In genomic region chr3:8490079-8490552, GRCh38 we compare ENCODE assay signal across 13 cellular contexts. TPM values are rescaled to one million over a fixed set of nuclear protein-coding genes. Genes with fewer than 3 reads are reported as not detected.
DNase-seq lines count a peak whose midpoint lies in the region; ATAC-seq, FAIRE-seq and TF ChIP-seq lines count a peak whose summit lies in the region.
"Had no signal": no experiment of that assay in that cellular context is flagged by ENCODE, and none has a peak within 500 bp of the region (broad histone marks: within the 10 kb centered on the region; RNA-seq: fewer than 3 reads in every experiment).

No MANE protein-coding gene starts in this region.

- H3K4me3 ChIP-seq in A673 (ENCODE audit: low read depth, low read length, poor library complexity, severe bottlenecking), result no peak overlapping the region
- H3K4me3 ChIP-seq in GM12878, result no peak overlapping the region
- no peak overlapping the region for H3K4me3 ChIP-seq in neuronal stem cell (ENCODE audit: low read length in 2 of 2)
- H3K4me3 ChIP-seq: BLaER1 treated with 17β-estradiol and CSF1 and Interleukin-3, amounts not matched to agents 10 nM and 100 nM; left ventricle myocardium inferior had no signal

- H3K9me3 ChIP-seq in A673 (ENCODE audit: low read depth, low read length, poor library complexity, severe bottlenecking) (no peaks in the 10 kb centered on the region), GM12878 (replicated peaks; ENCODE audit: control insufficient read depth, insufficient read depth, low read length) (no peaks in the 10 kb centered on the region), neuronal stem cell (replicated peaks in 1 of 2; ENCODE audit: control insufficient read depth in 2 of 2, insufficient read depth in 1 of 2, low read depth in 1 of 2, low read length in 2 of 2) (peaks cover 0 to 12% of the 10 kb centered on the region in 2 donors)
- H3K9me3 ChIP-seq: BLaER1 treated with 17β-estradiol and CSF1 and Interleukin-3, amounts not matched to agents 10 nM and 100 nM; left ventricle myocardium inferior had no signal

- H4K20me1 ChIP-seq in GM12878 (ENCODE audit: control insufficient read depth, insufficient read depth), result no peaks in the 10 kb centered on the region
- H4K20me1 ChIP-seq: BLaER1 treated with 17β-estradiol and CSF1 and Interleukin-3, amounts not matched to agents 10 nM and 100 nM had no signal

- 49% methylated on average over 4 of the region's 4 CpGs for WGBS in GM12878 (ENCODE audit: insufficient coverage, insufficient replicate concordance, low lambda C conversion rate, missing lambda C conversion rate)
- no CpG with 5 or more reads among the region's 4 CpGs for WGBS in neuronal stem cell (ENCODE audit: extremely low coverage in 2 of 2, insufficient read length in 2 of 2, insufficient replicate concordance in 1 of 2), 2 donors

- no peak for TF ChIP-seq EP300 in GM12878 (IDR thresholded peaks at IDR 0.05; ENCODE audit: borderline replicate concordance in 1 of 2, control insufficient read depth in 1 of 2, low read depth in 2 of 2, low read length in 2 of 2)

- no peak overlapping the region for H2BK5ac ChIP-seq in neuronal stem cell (ENCODE audit: low read length)

- POLR2A ChIA-PET in A673 (lab: Charles Lee; ENCODE audit: low non-redundant PET), result interaction anchor here (0.5 to 0.6 kb wide), 2 partner anchors 701 to 868 kb away, joined by 3 to 5 read pairs; no protein-coding TSS in a partner anchor
- POLR2A ChIA-PET in GM12878 (lab: Charles Lee), result interaction anchor here (0.8 kb wide), 1 partner anchor 45 kb away, joined by 3 read pairs; no protein-coding TSS in a partner anchor

- H3K36me3 ChIP-seq in A673 (ENCODE audit: insufficient read depth, low read length, poor library complexity, severe bottlenecking) (no peaks in the 10 kb centered on the region), GM12878 (ENCODE audit: control insufficient read depth in 2 of 2, insufficient read depth in 2 of 2, low read length in 1 of 2) (no peaks in the 10 kb centered on the region), neuronal stem cell (replicated peaks in 1 of 2; ENCODE audit: control insufficient read depth in 2 of 2, insufficient read depth in 2 of 2, low read length in 2 of 2) (no peaks in the 10 kb centered on the region)
- H3K36me3 ChIP-seq: BLaER1 treated with 17β-estradiol and CSF1 and Interleukin-3, amounts not matched to agents 10 nM and 100 nM; left ventricle myocardium inferior had no signal

- no peak for TF ChIP-seq POLR2A in GM12878 (IDR thresholded peaks at IDR 0.05; ENCODE audit: low read depth, low read length)
- no peak for TF ChIP-seq POLR2A in GM12892 (IDR thresholded peaks at IDR 0.05; ENCODE audit: low read depth, low read length)

- H3K79me1 ChIP-seq in neuronal stem cell (ENCODE audit: low read depth, low read length), result no peaks in the 10 kb centered on the region

- H3K27me3 ChIP-seq in A673 (replicated peaks; ENCODE audit: insufficient read depth, low read depth, low read length, poor library complexity), result no peaks in the 10 kb centered on the region
- H3K27me3 ChIP-seq in GM12878 (replicated peaks in 1 of 2; ENCODE audit: control insufficient read depth in 2 of 2, insufficient read depth in 2 of 2, low read length in 1 of 2), result no peaks in the 10 kb centered on the region
- H3K27me3 ChIP-seq in neuronal stem cell (ENCODE audit: control insufficient read depth in 3 of 3, insufficient read depth in 3 of 3, low read depth in 1 of 3, low read length in 3 of 3), result peaks cover 0 to 4% (median 0%) of the 10 kb centered on the region in 3 experiments
- H3K27me3 ChIP-seq: BLaER1 treated with 17β-estradiol and CSF1 and Interleukin-3, amounts not matched to agents 10 nM and 100 nM had no signal

- SMC1A ChIA-PET in GM12878 (lab: Charles Lee; ENCODE audit: uncharacterized antibody, unreplicated experiment), result interaction anchor here (1.1 to 2.4 kb wide), 5 partner anchors 9 to 134 kb away, joined by 3 to 12 read pairs (median 4); no protein-coding TSS in a partner anchor

- H4K8ac ChIP-seq in neuronal stem cell (ENCODE audit: low read depth, low read length), result no peak overlapping the region

- no peak for FAIRE-seq in GM12878 (lab: Jason Lieb, UNC)
- FAIRE-seq in GM12892 (lab: Jason Lieb, UNC), result no peak
- FAIRE-seq: GM18507 had no signal

- no peak for ATAC-seq in GM12878
- ATAC-seq: stimulated activated naive B cell treated with anti-CD40 and anti-IgM and Interleukin-4, amounts not matched to agents 10 μg/mL and 1 μg/mL and 100 μg/mL, for 72 hours had no signal

- no peak overlapping the region for H2AK5ac ChIP-seq in neuronal stem cell (ENCODE audit: low read depth, low read length)

- H2AFZ ChIP-seq in GM12878 (ENCODE audit: control insufficient read depth, low read depth, low read length) (no peak overlapping the region), neuronal stem cell (ENCODE audit: low read length) (no peak overlapping the region)

- DNase-seq in A673 (ENCODE audit: low spot score) (peak; percentile 39), HS-27A (ENCODE audit: low read depth) (peak; percentile 97), GM12878 (ENCODE audit: low read depth, low spot score) (no peak), left kidney (ENCODE audit: low read depth, low spot score) (peak; percentile 35), neuronal stem cell (ENCODE audit: low spot score) (no peak), medulla oblongata (ENCODE audit: extremely low spot score) (no peak), GM12892 (ENCODE audit: insufficient read length) (no peak), activated gamma-delta T cell treated with Interleukin-2 at 50 U/mL for 16 hours (no peak)
- DNase-seq: left ventricle myocardium inferior; NCI-H2107; stimulated activated naive B cell treated with anti-CD40 and anti-IgM and Interleukin-4, amounts not matched to agents 10 μg/mL and 1 μg/mL and 100 μg/mL, for 72 hours had no signal

- CTCF ChIA-PET in A673 (lab: Charles Lee) (no interaction called here), GM12878 (lab: Yijun Ruan, JAX) (interaction anchor here (1.4 kb wide), 1 partner anchor 18 kb away, joined by 3 read pairs; no protein-coding TSS in a partner anchor)

- H3K4me1 ChIP-seq in A673 (ENCODE audit: insufficient read depth, low read length, poor library complexity, severe bottlenecking) (no peaks in the 10 kb centered on the region), GM12878 (ENCODE audit: control insufficient read depth, insufficient read depth, low read length) (no peaks in the 10 kb centered on the region), neuronal stem cell (ENCODE audit: control insufficient read depth in 2 of 2, insufficient read depth in 1 of 2, low read depth in 1 of 2, low read length in 2 of 2) (peaks cover 19 to 23% of the 10 kb centered on the region in 2 donors)

- H3K4ac ChIP-seq in neuronal stem cell (ENCODE audit: low read length), result no peak overlapping the region

- BruUV-seq in A673 (replicated peaks; lab: Mats Ljungman, UMichigan), result no TSS peak
- BruUV-seq in GM12878 (replicated peaks; lab: Mats Ljungman, UMichigan), result no TSS peak

- H3K14ac ChIP-seq in neuronal stem cell (ENCODE audit: low read length), result no peak overlapping the region

- TF ChIP-seq RAD21 in GM12878 (IDR thresholded peaks at IDR 0.05; ENCODE audit: insufficient read depth, low read depth, low read length), result no peak

- no peak overlapping the region for H2BK120ac ChIP-seq in neuronal stem cell (ENCODE audit: low read depth, low read length)

- H3K18ac ChIP-seq in neuronal stem cell (ENCODE audit: low read length), result no peak overlapping the region

- H3K4me2 ChIP-seq in GM12878 (ENCODE audit: control insufficient read depth, insufficient read depth), result no peak overlapping the region
- no peak overlapping the region for H3K4me2 ChIP-seq in neuronal stem cell (ENCODE audit: insufficient read depth, low read length, poor library complexity, severe bottlenecking)
- H3K4me2 ChIP-seq: BLaER1 treated with 17β-estradiol and CSF1 and Interleukin-3, amounts not matched to agents 10 nM and 100 nM had no signal

- no peak overlapping the region for H3K23ac ChIP-seq in neuronal stem cell (ENCODE audit: low read depth, low read length, poor library complexity)

- H3K9ac ChIP-seq in GM12878 (ENCODE audit: control insufficient read depth, insufficient read depth, low read length), result no peak overlapping the region
- no peak overlapping the region for H3K9ac ChIP-seq in neuronal stem cell (ENCODE audit: low read depth, low read length, poor library complexity)
- H3K9ac ChIP-seq: BLaER1 treated with 17β-estradiol and CSF1 and Interleukin-3, amounts not matched to agents 10 nM and 100 nM had no signal

- TF ChIP-seq CTCF in A673 (conservative IDR thresholded peaks at IDR 0.05; ENCODE audit: low read depth, low read length), result no peak
- no peak for TF ChIP-seq CTCF in GM12878 (IDR thresholded peaks at IDR 0.05 in 2 of 3, conservative IDR thresholded peaks at IDR 0.05 in 1 of 3; ENCODE audit: control insufficient read depth in 2 of 3, extremely low read depth in 1 of 3, insufficient read depth in 1 of 3, low read depth in 3 of 3, low read length in 3 of 3)

- no peak overlapping the region for H2BK12ac ChIP-seq in neuronal stem cell (ENCODE audit: low read length)

- no peak overlapping the region for H2BK15ac ChIP-seq in neuronal stem cell (ENCODE audit: low read length)

- H4K91ac ChIP-seq in neuronal stem cell (ENCODE audit: low read depth, low read length, poor library complexity), result no peak overlapping the region

- no peak overlapping the region for H3K27ac ChIP-seq in A673 (ENCODE audit: low read depth, low read length, poor library complexity, severe bottlenecking)
- no peak overlapping the region for H3K27ac ChIP-seq in GM12878 (ENCODE audit: control insufficient read depth, insufficient read depth)
- no peak overlapping the region for H3K27ac ChIP-seq in neuronal stem cell (replicated peaks; ENCODE audit: low read length)
- H3K27ac ChIP-seq: BLaER1 treated with 17β-estradiol and CSF1 and Interleukin-3, amounts not matched to agents 10 nM and 100 nM had no signal

- H3K79me2 ChIP-seq in GM12878 (ENCODE audit: control insufficient read depth, insufficient read depth, low read length), result no peaks in the 10 kb centered on the region

- intact Hi-C loops in A673 (cut with micrococcal nuclease; ENCODE audit: unreplicated experiment) (no loop called here), GM12878 (cut with micrococcal nuclease; ENCODE audit: unreplicated experiment) (no loop called here)

- RAD21 ChIA-PET in GM12878 (lab: Charles Lee; ENCODE audit: unreplicated experiment), result no interaction called here

- in situ Hi-C loops in GM12878 (cut with MboI), result no loop called here

RNA-seq across cellular contexts. Expression of gene LMCD1, which starts 11.5 kb away (rescaled TPM):
- total RNA-seq in A673 (2021) (4.3 and 4.5 TPM in 2 replicates), GM12878 (2014; rRNA removed) (2.5 and 3.2 TPM in 2 replicates), GM12878 (2014; rRNA removed; fragmentation: Illumina TruSeq; extraction: Trizol) (0.83 and 0.89 TPM in 2 replicates), GM12878 (2021) (1.7 and 1.9 TPM in 2 replicates)
- total RNA-seq in GM12878 (2013; cell fraction: nucleolus; rRNA removed), result 14.3 and 18.7 TPM in 2 replicates
- polyA plus RNA-seq in GM12878 (2011; ENCODE audit: low read depth), result 0.68 TPM
- polyA plus RNA-seq in GM12878 (2011; rRNA removed) (4.2 and 6.4 TPM in 2 replicates), GM12878 (2014; fragmentation: Illumina TruSeq; extraction: Trizol) (1.3 and 1.7 TPM in 2 replicates), GM12878 (2014; fragmentation: Nextera tagmentation; extraction: Ambion mirVana) (under 1 TPM; 0.27 to 0.35 TPM), GM12878 (2014; rRNA removed) (1.7 and 3.3 TPM in 2 replicates), GM12878 (2016; fragmentation: Nextera tagmentation; extraction: Ambion mirVana) (1 to 10 TPM in 1 of 2 experiments, under 1 TPM in 1; 0.81 to 1.7 TPM)
- 6.5 and 7.6 TPM in 2 replicates for polyA plus RNA-seq in GM12878 (2011; cell fraction: cytosol; rRNA removed)
- polyA plus RNA-seq in GM12878 (2011; cell fraction: nucleus; rRNA removed), result 6.5 and 7.1 TPM in 2 replicates
- 2.4 and 3.3 TPM in 2 replicates for polyA plus RNA-seq in GM12878 (2012)
- polyA minus RNA-seq in GM12878 (2011; rRNA and poly(A)+ RNA removed), result 1.6 and 2.0 TPM in 2 replicates
- polyA minus RNA-seq in GM12878 (2011; cell fraction: cytosol; rRNA and poly(A)+ RNA removed), result 1.4 and 1.7 TPM in 2 replicates
- polyA minus RNA-seq in GM12878 (2011; cell fraction: nucleus; rRNA and poly(A)+ RNA removed), result 2.2 and 3.2 TPM in 2 replicates
- 1.4 TPM for polyA plus RNA-seq in neuronal stem cell (2013, experiment 1 of 2)
- 1.6 TPM for polyA plus RNA-seq in neuronal stem cell (2013, experiment 2 of 2)
- 42.7 TPM for polyA plus RNA-seq in GM12892 (2012; ENCODE audit: missing spikeins)

Comparison
In these comparisons a context has a peak if more than half of its experiments do, and no peak if none do; other contexts are left out.
1. DNase-seq: peak in A673 (single experiment), HS-27A (single experiment) and left kidney (single experiment); none in GM12878 (single experiment), neuronal stem cell (single experiment), medulla oblongata (single experiment), GM12892 (single experiment) and activated gamma-delta T cell treated with Interleukin-2 at 50 U/mL for 16 hours (single experiment).